Comparison of ENCODE assay signal across 1 cellular context in genomic region chr7:77409005-77409738, GRCh38.
TF ChIP-seq lines count a peak whose summit lies in the region.

No MANE protein-coding gene starts in this region.

TF ChIP-seq in HepG2, 621 proteins besides CTCF, POLR2A, EP300 and RAD21 (continued from another document and continues in another):
- no peak for TF ChIP-seq ZNF646 (CRISPR knock-in tag; IDR thresholded peaks at IDR 0.05)
- 0 out of 2 replicates have a peak, but pooled peaks have one; percentile 4 for TF ChIP-seq MEF2D (CRISPR knock-in tag; IDR thresholded peaks at IDR 0.05)
- TF ChIP-seq DMAP1 (CRISPR knock-in tag; IDR thresholded peaks at IDR 0.05): 0 out of 2 replicates have a peak, but pooled peaks have one; percentile 38
- TF ChIP-seq ZNF598 (CRISPR knock-in tag; IDR thresholded peaks at IDR 0.05; ENCODE audit: borderline replicate concordance): no peak
- TF ChIP-seq MTA3 (CRISPR knock-in tag; IDR thresholded peaks at IDR 0.05): no peak
- no peak for TF ChIP-seq KDM5B (CRISPR knock-in tag; IDR thresholded peaks at IDR 0.05; ENCODE audit: borderline replicate concordance)
- no peak for TF ChIP-seq ZNF772 (CRISPR knock-in tag; IDR thresholded peaks at IDR 0.05)
- no peak for TF ChIP-seq FOXP1 (IDR thresholded peaks at IDR 0.05)
- TF ChIP-seq FOXP1 (CRISPR knock-in tag; IDR thresholded peaks at IDR 0.05): 0 out of 2 replicates have a peak, but pooled peaks have one; percentile 51
- no peak for TF ChIP-seq MLLT10 (CRISPR knock-in tag; IDR thresholded peaks at IDR 0.05)
- no peak for TF ChIP-seq PRDM4 (CRISPR knock-in tag; IDR thresholded peaks at IDR 0.05; ENCODE audit: borderline replicate concordance)
- TF ChIP-seq ZNF639 (CRISPR knock-in tag; conservative IDR thresholded peaks at IDR 0.05): no peak
- TF ChIP-seq ZNF430 (CRISPR knock-in tag; IDR thresholded peaks at IDR 0.05): no peak
- TF ChIP-seq ARID4A (CRISPR knock-in tag; IDR thresholded peaks at IDR 0.05; ENCODE audit: borderline replicate concordance): no peak
- TF ChIP-seq RBM39 (IDR thresholded peaks at IDR 0.05; ENCODE audit: low read depth, low read length, poor library complexity, severe bottlenecking): no peak
- no peak for TF ChIP-seq ZNF564 (CRISPR knock-in tag; IDR thresholded peaks at IDR 0.05)
- no peak for TF ChIP-seq ZNF713 (CRISPR knock-in tag; IDR thresholded peaks at IDR 0.05)
- no peak for TF ChIP-seq GABPA (IDR thresholded peaks at IDR 0.05; ENCODE audit: low read depth, low read length)
- no peak for TF ChIP-seq GABPA (CRISPR knock-in tag; IDR thresholded peaks at IDR 0.05; ENCODE audit: low read depth)
- no peak for TF ChIP-seq PLRG1 (conservative IDR thresholded peaks at IDR 0.05)
- TF ChIP-seq ZBTB10 (CRISPR knock-in tag; IDR thresholded peaks at IDR 0.05; ENCODE audit: borderline replicate concordance): no peak
- TF ChIP-seq JUN (CRISPR knock-in tag; IDR thresholded peaks at IDR 0.05): peak; percentile 41; the same call in 1 of the 2 replicates
- TF ChIP-seq MAFF (IDR thresholded peaks at IDR 0.05; ENCODE audit: low read depth, low read length): no peak
- TF ChIP-seq HIC2 (CRISPR knock-in tag; IDR thresholded peaks at IDR 0.05; ENCODE audit: low read depth): no peak
- no peak for TF ChIP-seq ZNF350 (CRISPR knock-in tag; IDR thresholded peaks at IDR 0.05; ENCODE audit: borderline replicate concordance, low read depth)
- TF ChIP-seq KDM3A (CRISPR knock-in tag; IDR thresholded peaks at IDR 0.05; ENCODE audit: low read depth): no peak
- no peak for TF ChIP-seq ZFP1 (CRISPR knock-in tag; IDR thresholded peaks at IDR 0.05)
- TF ChIP-seq ZFP37 (CRISPR knock-in tag; IDR thresholded peaks at IDR 0.05; ENCODE audit: borderline replicate concordance): no peak
- TF ChIP-seq ZNF75D (CRISPR knock-in tag; IDR thresholded peaks at IDR 0.05; ENCODE audit: borderline replicate concordance): no peak
- no peak for TF ChIP-seq U2AF1 (optimal IDR thresholded peaks at IDR 0.05; ENCODE audit: low read depth, low read length)
- TF ChIP-seq ZBTB3 (CRISPR knock-in tag; IDR thresholded peaks at IDR 0.05; ENCODE audit: borderline replicate concordance, low read depth): no peak
- TF ChIP-seq ZNF441 (CRISPR knock-in tag; IDR thresholded peaks at IDR 0.05; ENCODE audit: borderline replicate concordance): no peak
- TF ChIP-seq ZNF691 (CRISPR knock-in tag; IDR thresholded peaks at IDR 0.05; ENCODE audit: borderline replicate concordance, low read depth): no peak
- no peak for TF ChIP-seq PATZ1 (CRISPR knock-in tag; IDR thresholded peaks at IDR 0.05)
- no peak for TF ChIP-seq ZNF446 (CRISPR knock-in tag; IDR thresholded peaks at IDR 0.05)
